Comparison of ENCODE assay signal across 9 cellular contexts in the genomic region with DNA sequence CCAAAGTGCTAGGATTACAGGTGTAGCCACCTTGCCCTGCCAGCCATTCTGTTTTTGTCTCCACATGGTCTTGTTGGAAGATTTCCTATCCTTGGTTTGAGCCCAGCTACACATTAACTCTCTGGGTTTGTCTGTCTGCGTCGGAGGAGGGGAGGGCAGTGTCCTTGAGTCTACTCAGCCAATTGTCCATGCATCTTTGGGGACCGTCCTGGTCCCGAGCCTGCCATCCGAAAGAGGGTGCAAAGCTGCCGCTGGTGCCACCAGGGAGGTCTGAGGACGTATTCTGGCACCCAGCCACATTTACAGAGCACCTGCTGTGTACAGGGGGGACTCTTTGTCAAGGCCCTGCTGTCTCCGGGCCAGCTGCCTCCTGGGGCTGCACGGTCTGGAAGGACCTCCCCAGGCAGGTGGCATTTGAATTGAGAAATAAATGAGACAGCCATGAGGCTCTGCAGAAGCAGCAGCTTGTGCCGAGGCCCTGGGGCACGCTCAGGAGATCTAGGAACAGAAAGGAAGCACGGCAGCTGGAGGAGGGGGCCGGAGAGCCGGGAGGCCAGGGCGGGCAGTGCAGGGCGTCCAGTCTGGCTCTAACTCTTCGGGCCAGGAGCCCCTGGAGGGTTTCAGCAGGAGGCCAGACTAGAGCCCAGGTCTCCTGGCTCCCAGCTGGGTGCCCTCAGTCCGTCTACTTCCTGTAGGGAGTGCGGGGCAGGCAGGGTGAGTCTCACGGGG. TPM values are rescaled to one million over a fixed set of nuclear protein-coding genes. Genes with fewer than 3 reads are reported as not detected.
DNase-seq lines count a peak whose midpoint lies in the region; ATAC-seq and TF ChIP-seq lines count a peak whose summit lies in the region.
"Had no signal": no experiment of that assay in that cellular context is flagged by ENCODE, and none has a peak within 500 bp of the region (broad histone marks: within the 10 kb centered on the region; RNA-seq: fewer than 3 reads in every experiment).

No MANE protein-coding gene starts in this region.

- ATAC-seq in HG02938 (IDR thresholded peaks at IDR 0.05; ENCODE audit: unreplicated experiment) (no peak), HG02885 (IDR thresholded peaks at IDR 0.05; ENCODE audit: poor library complexity, unreplicated experiment) (no peak)

- no peak overlapping the region for H2AFZ ChIP-seq in Karpas-422 (ENCODE audit: low read length)
- no peak overlapping the region for H2AFZ ChIP-seq in neuronal stem cell (ENCODE audit: low read length)

- H2BK120ac ChIP-seq in neuronal stem cell (ENCODE audit: low read depth, low read length), result no peak overlapping the region

- no peak overlapping the region for H2BK5ac ChIP-seq in neuronal stem cell (ENCODE audit: low read length)

- peak overlapping the region; percentile 76 for H3K18ac ChIP-seq in neuronal stem cell (ENCODE audit: low read length)

- peak overlapping the region; percentile 90 for H2AK5ac ChIP-seq in neuronal stem cell (ENCODE audit: low read depth, low read length)

- H2BK12ac ChIP-seq in neuronal stem cell (ENCODE audit: low read length), result no peak overlapping the region

- no CpG with 5 or more reads among the region's 20 CpGs for WGBS in neuronal stem cell (ENCODE audit: extremely low coverage in 2 of 2, insufficient read length in 2 of 2, insufficient replicate concordance in 1 of 2), 2 donors

- H3K27ac ChIP-seq in Karpas-422 (ENCODE audit: low read length) (peak overlapping the region; percentile 94; the same call in 1 of the 2 replicates), brain microvascular endothelial cell (peak overlapping the region; percentile 88), neuronal stem cell (replicated peaks; ENCODE audit: low read length) (no peak overlapping the region)

- TF ChIP-seq CTCF in brain microvascular endothelial cell (IDR thresholded peaks at IDR 0.05; ENCODE audit: low read depth, low read length, missing control alignments), result no peak

- H3K36me3 ChIP-seq in Karpas-422 (ENCODE audit: insufficient read depth, low read length) (no peaks in the 10 kb centered on the region; the same call in 1 of the 2 replicates), brain microvascular endothelial cell (replicated peaks) (peaks cover 28% of the 10 kb centered on the region), neuronal stem cell (replicated peaks in 1 of 2; ENCODE audit: control insufficient read depth in 2 of 2, insufficient read depth in 2 of 2, low read length in 2 of 2) (peaks cover 14 to 34% of the 10 kb centered on the region in 2 donors)

- DNase-seq in DMS 273 treated with DMSO at 0.1 percent for 48 hours (lab: John Stamatoyannopoulos, UW) (peak; percentile 57), Karpas-422 (no peak), brain microvascular endothelial cell (no peak), neuronal stem cell (ENCODE audit: low spot score) (no peak), GM03348 (ENCODE audit: low spot score) (no peak), GM19240 (ENCODE audit: insufficient read length, low spot score) (no peak)

- peak overlapping the region; percentile 89 for H2BK15ac ChIP-seq in neuronal stem cell (ENCODE audit: low read length)

- H3K27me3 ChIP-seq in Karpas-422 (ENCODE audit: low read length) (no peaks in the 10 kb centered on the region), brain microvascular endothelial cell (replicated peaks) (no peaks in the 10 kb centered on the region), neuronal stem cell (ENCODE audit: control insufficient read depth in 3 of 3, insufficient read depth in 3 of 3, low read depth in 1 of 3, low read length in 3 of 3) (no peaks in the 10 kb centered on the region)

- H3K9ac ChIP-seq in Karpas-422 (ENCODE audit: low read length) (peak overlapping the region; percentile 99), neuronal stem cell (ENCODE audit: low read depth, low read length, poor library complexity) (peak overlapping the region; percentile 99)

- peaks cover 18% of the 10 kb centered on the region for H3K79me2 ChIP-seq in Karpas-422 (ENCODE audit: low read length)

- peak overlapping the region; percentile 2 for H3K14ac ChIP-seq in neuronal stem cell (ENCODE audit: low read length)

- H3K9me2 ChIP-seq in Karpas-422 (replicated peaks; ENCODE audit: insufficient read depth, low read length), result no peaks in the 10 kb centered on the region

- H3K9me3 ChIP-seq in Karpas-422 (ENCODE audit: low read length) (no peaks in the 10 kb centered on the region), neuronal stem cell (replicated peaks in 1 of 2; ENCODE audit: control insufficient read depth in 2 of 2, insufficient read depth in 1 of 2, low read depth in 1 of 2, low read length in 2 of 2) (no peaks in the 10 kb centered on the region)

- no peak overlapping the region for H4K91ac ChIP-seq in neuronal stem cell (ENCODE audit: low read depth, low read length, poor library complexity)

- H3K4me3 ChIP-seq in Karpas-422 (ENCODE audit: low read length) (peak overlapping the region; percentile 100), brain microvascular endothelial cell (ENCODE audit: low read depth, low read length) (peak overlapping the region; percentile 81), neuronal stem cell (ENCODE audit: low read length in 2 of 2) (no peak overlapping the region)

- peaks cover 15% of the 10 kb centered on the region for H3K79me1 ChIP-seq in neuronal stem cell (ENCODE audit: low read depth, low read length)

- H3K4me2 ChIP-seq in Karpas-422 (ENCODE audit: low read depth, low read length, poor library complexity, severe bottlenecking) (peak overlapping the region; percentile 97), neuronal stem cell (ENCODE audit: insufficient read depth, low read length, poor library complexity, severe bottlenecking) (peak overlapping the region; percentile 98)

- no peak overlapping the region for H4K8ac ChIP-seq in neuronal stem cell (ENCODE audit: low read depth, low read length)

- in situ Hi-C loops in brain microvascular endothelial cell (cut with HindIII; ENCODE audit: low pct_ligation_motif_present, low sequenced_read_pairs), result no loop called here

- H3K4me1 ChIP-seq in Karpas-422 (ENCODE audit: low read length) (peaks cover 34% of the 10 kb centered on the region), neuronal stem cell (ENCODE audit: control insufficient read depth in 2 of 2, insufficient read depth in 1 of 2, low read depth in 1 of 2, low read length in 2 of 2) (peaks cover 16 to 25% of the 10 kb centered on the region in 2 donors)

- peaks cover 34% of the 10 kb centered on the region for H4K20me1 ChIP-seq in Karpas-422 (ENCODE audit: insufficient read depth, low read depth, low read length)

- H3K4ac ChIP-seq in neuronal stem cell (ENCODE audit: low read length), result no peak overlapping the region

- H3K23ac ChIP-seq in neuronal stem cell (ENCODE audit: low read depth, low read length, poor library complexity), result peak overlapping the region; percentile 91

RNA-seq across cellular contexts. Expression of a gene that starts 1.5 kb away (rescaled TPM):
- total RNA-seq in Karpas-422 (2014; rRNA removed; shearing (Covaris generic); ENCODE audit: low replicate concordance), result 395 and 1,207 TPM in 2 replicates
- 74.4 TPM for polyA plus RNA-seq in neuronal stem cell (2013, experiment 1 of 2)
- polyA plus RNA-seq in neuronal stem cell (2013, experiment 2 of 2), result 71.9 TPM

RNA-seq across cellular contexts. Expression of a gene that starts 11.0 kb away (rescaled TPM):
- not detected in 2 replicates for total RNA-seq in Karpas-422 (2014; rRNA removed; shearing (Covaris generic); ENCODE audit: low replicate concordance)
- polyA plus RNA-seq in neuronal stem cell (2013, experiment 1 of 2), result 0.06 TPM
- polyA plus RNA-seq in neuronal stem cell (2013, experiment 2 of 2), result 0.08 TPM
- total RNA-seq: aorta had no signal
- polyA plus RNA-seq: aorta had no signal

RNA-seq across cellular contexts. Expression of a gene that starts 13.5 kb away (rescaled TPM):
- 35.0 and 82.2 TPM in 2 replicates for total RNA-seq in Karpas-422 (2014; rRNA removed; shearing (Covaris generic); ENCODE audit: low replicate concordance)
- 50.0 TPM for polyA plus RNA-seq in neuronal stem cell (2013, experiment 1 of 2)
- 51.3 TPM for polyA plus RNA-seq in neuronal stem cell (2013, experiment 2 of 2)

RNA-seq across cellular contexts. Expression of a gene that starts 36.9 kb away (rescaled TPM):
- total RNA-seq in Karpas-422 (2014; rRNA removed; shearing (Covaris generic); ENCODE audit: low replicate concordance), result 1.3 and 1.4 TPM in 2 replicates
- polyA plus RNA-seq in neuronal stem cell (2013, experiment 1 of 2), result 0.50 TPM
- 0.32 TPM for polyA plus RNA-seq in neuronal stem cell (2013, experiment 2 of 2)

RNA-seq across cellular contexts. Expression of a gene that starts 56.8 kb away (rescaled TPM):
- 16.9 and 27.1 TPM in 2 replicates for total RNA-seq in Karpas-422 (2014; rRNA removed; shearing (Covaris generic); ENCODE audit: low replicate concordance)
- 20.4 TPM for polyA plus RNA-seq in neuronal stem cell (2013, experiment 1 of 2)
- 19.1 TPM for polyA plus RNA-seq in neuronal stem cell (2013, experiment 2 of 2)

Comparison
In these comparisons a context has a peak if more than half of its experiments do, and no peak if none do; other contexts are left out.
1. H3K4me3 ChIP-seq: peak in Karpas-422 (single experiment) and brain microvascular endothelial cell (single experiment); none in neuronal stem cell (0 of 2).